ENCODE assay signal across 29 cellular contexts in genomic region chr18:23548719-23549118, GRCh38.
"Had no signal": no experiment of that assay in that cellular context is flagged by ENCODE, and none has a peak within 500 bp of the region (broad histone marks: within the 10 kb centered on the region; RNA-seq: fewer than 3 reads in every experiment).

No MANE protein-coding gene starts in this region.

- H3K4me3 ChIP-seq: ascending aorta, esophagus muscularis mucosa, heart right ventricle, left lung, lung, ovary, skin epidermis, tibial artery, upper lobe of right lung had no signal

- H3K4me3 Mint-ChIP-seq: activated CD4-positive, alpha-beta memory T cell treated with anti-CD3 and anti-CD28 coated beads for 36 hours; activated CD4-positive, alpha-beta T cell treated with anti-CD3 and anti-CD28 coated beads, Interleukin-2, amount 10 ng/mL, durations not matched to agents 24 days and 14 days; activated naive CD4-positive, alpha-beta T cell treated with anti-CD3 and anti-CD28 coated beads, Interleukin-2, amount 10 ng/mL, durations not matched to agents 7 days and 5 days; activated naive CD8-positive, alpha-beta T cell treated with anti-CD3 and anti-CD28 coated beads, Interleukin-2, amount 10 ng/mL, durations not matched to agents 7 days and 5 days; activated T-helper 1 cell treated with anti-CD3 and anti-CD28 coated beads, Interleukin-12 subunit alpha, Interleukin-12 subunit beta, Interleukin-2, Interleukin-4 antibody, amounts not matched to agents 30 ng/mL and 10 ng/mL and 1 ng/mL, durations not matched to agents 14 hours and 24 hours and 36 hours; brain; endodermal cell; stimulated activated memory B cell treated with anti-CD40 and anti-IgM and Interleukin-4, amounts not matched to agents 10 μg/mL and 1 μg/mL and 100 μg/mL, for 72 hours; stimulated activated naive CD8-positive, alpha-beta T cell treated with anti-CD3 and anti-CD28 coated beads, Interleukin-15, amount 100 ng/mL, for 72 hours; T-helper 1 cell treated with Interleukin-12 subunit alpha and Interleukin-12 subunit beta and Interleukin-4 antibody, amounts not matched to agents 30 μg/mL and 1 μg/mL, for 36 hours had no signal

- H3K27me3 ChIP-seq: ascending aorta, esophagus muscularis mucosa, heart right ventricle, left lung, ovary, tibial artery, upper lobe of right lung had no signal

- ATAC-seq: heart right ventricle; left lung; sciatic nerve; stimulated activated memory B cell treated with anti-CD40 and anti-IgM and Interleukin-4, amounts not matched to agents 10 μg/mL and 1 μg/mL and 100 μg/mL, for 72 hours; stimulated activated naive CD8-positive, alpha-beta T cell treated with anti-CD3 and anti-CD28 coated beads, Interleukin-15, amount 100 ng/mL, for 72 hours; upper lobe of right lung had no signal

- H3K4me1 Mint-ChIP-seq: brain; endodermal cell; stimulated activated memory B cell treated with anti-CD40 and anti-IgM and Interleukin-4, amounts not matched to agents 10 μg/mL and 1 μg/mL and 100 μg/mL, for 72 hours; stimulated activated naive CD8-positive, alpha-beta T cell treated with anti-CD3 and anti-CD28 coated beads, Interleukin-15, amount 100 ng/mL, for 72 hours had no signal

- H3K27me3 Mint-ChIP-seq: activated CD4-positive, alpha-beta memory T cell treated with anti-CD3 and anti-CD28 coated beads for 36 hours; activated CD4-positive, alpha-beta T cell treated with anti-CD3 and anti-CD28 coated beads, Interleukin-2, amount 10 ng/mL, durations not matched to agents 24 days and 14 days; activated naive CD4-positive, alpha-beta T cell treated with anti-CD3 and anti-CD28 coated beads, Interleukin-2, amount 10 ng/mL, durations not matched to agents 7 days and 5 days; activated naive CD8-positive, alpha-beta T cell treated with anti-CD3 and anti-CD28 coated beads, Interleukin-2, amount 10 ng/mL, durations not matched to agents 7 days and 5 days; progenitor cell of endocrine pancreas; stimulated activated memory B cell treated with anti-CD40 and anti-IgM and Interleukin-4, amounts not matched to agents 10 μg/mL and 1 μg/mL and 100 μg/mL, for 72 hours; stimulated activated naive CD8-positive, alpha-beta T cell treated with anti-CD3 and anti-CD28 coated beads, Interleukin-15, amount 100 ng/mL, for 72 hours had no signal

- H3K9me3 ChIP-seq: ascending aorta, esophagus muscularis mucosa, heart right ventricle, left lung, ovary, tibial artery, upper lobe of right lung had no signal

- DNase-seq: activated CD4-positive, alpha-beta memory T cell treated with anti-CD3 and anti-CD28 coated beads for 36 hours; activated CD4-positive, alpha-beta T cell treated with anti-CD3 and anti-CD28 coated beads, Interleukin-2, amount 10 ng/mL, durations not matched to agents 24 days and 14 days; activated CD4-positive, CD25-positive, alpha-beta regulatory T cell treated with anti-CD3 and anti-CD28 coated beads, Interleukin-2, amount 50 U/mL, for 72 hours; activated CD8-positive, alpha-beta memory T cell treated with anti-CD3 and anti-CD28 coated beads, Interleukin-2, amount 50 U/mL, for 4 hours; activated gamma-delta T cell; activated naive CD4-positive, alpha-beta T cell treated with anti-CD3 and anti-CD28 coated beads, Interleukin-2, amount 10 ng/mL, durations not matched to agents 7 days and 5 days; activated naive CD8-positive, alpha-beta T cell treated with anti-CD3 and anti-CD28 coated beads, Interleukin-2, amount 10 ng/mL, durations not matched to agents 7 days and 5 days; activated T-cell treated with anti-CD3 and anti-CD28 coated beads, Interleukin-2, amount 50 U/mL, for 1 hour; cortex of kidney; endodermal cell; foreskin melanocyte; heart right ventricle; left lung; ovary; stimulated activated CD4-positive, alpha-beta T cell treated with anti-CD3 and anti-CD28 coated beads, Interleukin-4, amount 100 ng/mL, for 24 hours; stimulated activated naive CD8-positive, alpha-beta T cell treated with anti-CD3 and anti-CD28 coated beads, Interleukin-15, amount 100 ng/mL, for 72 hours; T1000; tibial artery; upper lobe of right lung had no signal

- H3K27ac ChIP-seq: ascending aorta, esophagus muscularis mucosa, heart right ventricle, ovary, tibial artery, upper lobe of right lung had no signal

- H3K27ac Mint-ChIP-seq: activated CD4-positive, alpha-beta memory T cell treated with anti-CD3 and anti-CD28 coated beads for 36 hours; activated naive CD4-positive, alpha-beta T cell treated with anti-CD3 and anti-CD28 coated beads, Interleukin-2, amount 10 ng/mL, durations not matched to agents 7 days and 5 days; activated naive CD8-positive, alpha-beta T cell treated with anti-CD3 and anti-CD28 coated beads, Interleukin-2, amount 10 ng/mL, durations not matched to agents 7 days and 5 days; activated T-helper 1 cell treated with anti-CD3 and anti-CD28 coated beads, Interleukin-12 subunit alpha, Interleukin-12 subunit beta, Interleukin-2, Interleukin-4 antibody, amounts not matched to agents 30 ng/mL and 10 ng/mL and 1 ng/mL, durations not matched to agents 14 hours and 24 hours and 36 hours; endodermal cell; stimulated activated memory B cell treated with anti-CD40 and anti-IgM and Interleukin-4, amounts not matched to agents 10 μg/mL and 1 μg/mL and 100 μg/mL, for 72 hours; T-helper 1 cell treated with Interleukin-12 subunit alpha and Interleukin-12 subunit beta and Interleukin-4 antibody, amounts not matched to agents 30 μg/mL and 1 μg/mL, for 36 hours had no signal

- H3K4me1 ChIP-seq: ascending aorta, esophagus muscularis mucosa, heart right ventricle, tibial artery had no signal

- H3K36me3 ChIP-seq: ovary had no signal

- H3K9me3 Mint-ChIP-seq: activated CD4-positive, alpha-beta memory T cell treated with anti-CD3 and anti-CD28 coated beads for 36 hours; activated CD4-positive, alpha-beta T cell treated with anti-CD3 and anti-CD28 coated beads, Interleukin-2, amount 10 ng/mL, durations not matched to agents 24 days and 14 days; activated naive CD4-positive, alpha-beta T cell treated with anti-CD3 and anti-CD28 coated beads, Interleukin-2, amount 10 ng/mL, durations not matched to agents 7 days and 5 days; activated naive CD8-positive, alpha-beta T cell treated with anti-CD3 and anti-CD28 coated beads, Interleukin-2, amount 10 ng/mL, durations not matched to agents 7 days and 5 days; activated T-helper 1 cell treated with anti-CD3 and anti-CD28 coated beads, Interleukin-12 subunit alpha, Interleukin-12 subunit beta, Interleukin-2, Interleukin-4 antibody, amounts not matched to agents 30 ng/mL and 10 ng/mL and 1 ng/mL, durations not matched to agents 14 hours and 24 hours and 36 hours; brain; endodermal cell; stimulated activated memory B cell treated with anti-CD40 and anti-IgM and Interleukin-4, amounts not matched to agents 10 μg/mL and 1 μg/mL and 100 μg/mL, for 72 hours; stimulated activated naive CD8-positive, alpha-beta T cell treated with anti-CD3 and anti-CD28 coated beads, Interleukin-15, amount 100 ng/mL, for 72 hours; T-helper 1 cell treated with Interleukin-12 subunit alpha and Interleukin-12 subunit beta and Interleukin-4 antibody, amounts not matched to agents 30 μg/mL and 1 μg/mL, for 36 hours had no signal
